1 cellular context compared by ENCODE assay signal in the genomic region with DNA sequence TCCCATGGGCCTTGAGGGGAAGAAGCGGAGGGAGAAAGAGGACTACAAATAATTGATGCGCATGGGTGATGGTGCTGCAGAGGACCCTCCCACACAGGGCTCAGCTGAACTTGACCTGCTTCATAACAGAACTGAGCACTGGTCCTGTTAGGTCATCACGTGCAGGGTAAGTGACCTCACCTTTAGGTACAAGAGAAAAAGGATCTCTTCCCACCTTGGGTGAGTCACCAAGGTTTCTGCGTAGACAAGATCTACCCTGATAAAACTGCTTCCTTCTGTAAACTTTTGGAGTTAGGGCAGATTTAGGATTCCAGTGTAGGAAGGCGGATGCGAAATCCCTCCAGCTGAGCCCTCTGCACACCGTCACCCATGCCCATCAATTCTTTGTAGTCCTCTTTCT.
TF ChIP-seq lines count a peak whose summit lies in the region.

No MANE protein-coding gene starts in this region.

TF ChIP-seq in endothelial cell of umbilical vein, 7 proteins besides CTCF, POLR2A, EP300 and RAD21:
- TF ChIP-seq MAX (IDR thresholded peaks at IDR 0.05; ENCODE audit: insufficient read depth, insufficient read length) (no peak), JUN (IDR thresholded peaks at IDR 0.05; ENCODE audit: borderline replicate concordance, insufficient read depth, insufficient read length, low read depth) (peak; percentile 18), EZH2 (IDR thresholded peaks at IDR 0.05; ENCODE audit: borderline replicate concordance, low read depth, low read length, severe bottlenecking) (no peak), MYC (IDR thresholded peaks at IDR 0.05; ENCODE audit: low read depth, low read length) (no peak), POLR2AphosphoS5 (IDR thresholded peaks at IDR 0.05; ENCODE audit: insufficient read depth, low read depth, low read length) (no peak)
